14 cellular contexts compared by ENCODE assay signal in the genomic region with DNA sequence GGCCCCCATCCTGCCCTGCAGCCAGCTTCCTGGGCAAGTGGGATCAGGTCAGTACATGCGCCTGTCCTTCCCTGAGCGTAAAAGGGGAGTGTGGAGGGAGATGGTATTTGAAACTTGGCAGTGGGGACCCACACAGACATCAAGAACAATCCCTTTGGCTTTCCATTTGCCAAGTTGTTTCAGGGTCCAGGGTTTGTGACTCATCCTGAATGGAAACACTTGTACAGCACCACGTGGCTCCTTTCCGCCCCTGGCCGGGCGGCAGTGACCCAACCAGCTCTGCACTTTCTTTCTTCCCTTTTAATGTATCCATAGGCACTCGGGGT.
DNase-seq lines count a peak whose midpoint lies in the region; ATAC-seq and TF ChIP-seq lines count a peak whose summit lies in the region.
"Had no signal": no experiment of that assay in that cellular context is flagged by ENCODE, and none has a peak within 500 bp of the region (broad histone marks: within the 10 kb centered on the region; RNA-seq: fewer than 3 reads in every experiment).

No MANE protein-coding gene starts in this region.

- H3K36me3 ChIP-seq in uterus: no peaks in the 10 kb centered on the region

- peak; percentile 6 to 29 for DNase-seq in SHP77 (lab: John Stamatoyannopoulos, UW)
- DNase-seq in SHP77 treated with DMSO at 0.1 percent for 48 hours (lab: John Stamatoyannopoulos, UW): no peak
- peak; percentile 12 for DNase-seq in medulla oblongata (ENCODE audit: extremely low spot score)
- DNase-seq in uterus: peak; percentile 24 to 39
- no peak for DNase-seq in CD1c-positive myeloid dendritic cell (ENCODE audit: extremely low spot score)
- no peak for DNase-seq in HuH-7 (ENCODE audit: low spot score)
- no peak for DNase-seq in NCI-H226
- DNase-seq: DMS 273 treated with DMSO at 0.1 percent for 48 hours, NCI-H2081 treated with DMSO at 0.1 percent for 48 hours, posterior cingulate gyrus had no signal

- no peak for TF ChIP-seq CTCF in uterus (IDR thresholded peaks at IDR 0.05)

- no peaks in the 10 kb centered on the region for H3K27me3 ChIP-seq in uterus

- no peak overlapping the region for H3K4me3 ChIP-seq in uterus

- no peaks in the 10 kb centered on the region for H3K4me1 ChIP-seq in uterus

- ATAC-seq in esophagus mucosa: peak; percentile 26
- ATAC-seq: HCT116, left lobe of liver had no signal

- intact Hi-C loops in uterus (cut with DNase I; ENCODE audit: low total_unique reads): no loop called here

- TF ChIP-seq POLR2A in uterus (IDR thresholded peaks at IDR 0.05): no peak

- H3K27ac ChIP-seq in uterus: no peak overlapping the region
- H3K27ac ChIP-seq: 22Rv1 had no signal

- no peaks in the 10 kb centered on the region for H3K9me3 ChIP-seq in uterus

Comparison
In these comparisons a context has a peak if more than half of its experiments do, and no peak if none do; other contexts are left out.
1. DNase-seq: peak in SHP77 (2 of 2), medulla oblongata (single experiment) and uterus (2 of 2); none in SHP77 treated with DMSO at 0.1 percent for 48 hours (single experiment), CD1c-positive myeloid dendritic cell (single experiment), HuH-7 (single experiment) and NCI-H226 (single experiment).